8 cellular contexts compared by ENCODE assay signal in the genomic region with DNA sequence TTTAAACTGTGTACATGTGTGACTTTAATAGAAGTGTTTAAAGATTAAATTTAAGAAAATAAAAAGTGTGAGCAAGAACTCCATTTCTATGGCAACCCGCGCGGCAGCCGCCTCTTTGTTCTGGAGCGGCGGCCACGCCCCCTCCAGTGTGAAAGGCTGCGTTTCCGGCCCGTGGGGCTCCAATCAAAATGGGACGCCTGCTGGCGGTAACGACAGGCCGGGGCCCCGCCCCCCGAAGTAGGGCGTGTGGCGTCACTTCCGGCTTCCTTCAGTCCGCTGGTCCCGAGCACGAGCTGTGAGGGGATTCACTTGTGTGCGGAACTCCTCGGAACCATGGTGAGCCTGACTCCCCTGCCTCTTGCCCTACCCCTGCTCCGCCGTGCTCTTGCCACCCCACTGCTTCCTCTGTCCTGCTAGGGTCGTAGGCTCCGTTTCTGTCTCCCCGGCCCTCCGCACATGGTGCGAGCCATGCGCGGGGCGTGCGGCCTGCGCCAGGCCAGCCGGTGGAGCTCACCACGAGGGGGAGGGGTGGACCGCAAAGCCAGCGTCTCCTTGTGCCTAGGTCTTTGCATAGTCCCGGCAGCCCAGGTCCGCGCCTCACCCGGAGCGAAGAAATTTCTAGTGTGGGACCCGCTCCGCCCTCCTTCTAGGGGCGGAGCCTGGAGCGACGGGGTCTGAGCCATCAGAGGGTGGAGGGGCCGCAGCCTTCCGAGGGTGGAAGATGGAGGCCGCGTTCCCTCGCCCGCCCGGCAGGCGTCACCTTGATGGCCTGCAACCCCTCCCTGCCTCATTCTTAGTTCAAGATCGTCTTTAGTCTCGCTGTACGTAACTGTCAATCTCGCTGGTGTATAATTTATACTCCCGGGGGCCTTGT. TPM values are rescaled to one million over a fixed set of nuclear protein-coding genes. Genes with fewer than 3 reads are reported as not detected.
DNase-seq lines count a peak whose midpoint lies in the region; ATAC-seq and TF ChIP-seq lines count a peak whose summit lies in the region.

A gene (plus strand): TSS at position 271 of the 874 bp plus-strand sequence. CDS start 63 bp downstream, at position 334.

- TF ChIP-seq CTCF in lung (IDR thresholded peaks at IDR 0.05; ENCODE audit: control extremely low read depth, extremely low read depth): no peak

- no peaks in the 10 kb centered on the region for H3K9me3 ChIP-seq in lung (ENCODE audit: control insufficient read depth in 2 of 2, insufficient read depth in 1 of 2, low read length in 1 of 2)

- peak; percentile 93 for DNase-seq in COLO829 (ENCODE audit: low spot score)
- peak; percentile 87 for DNase-seq in HS-5 (ENCODE audit: low read depth)
- DNase-seq in NK-92 (lab: John Stamatoyannopoulos, UW; ENCODE audit: unreplicated experiment): peak; percentile 81
- DNase-seq in activated CD8-positive, alpha-beta memory T cell treated with anti-CD3 and anti-CD28 coated beads for 1 hour (ENCODE audit: extremely low read depth in 1 of 2, low read depth in 1 of 2): peak; percentile 90 to 96
- DNase-seq in effector CD4-positive, alpha-beta T cell: peak; percentile 97
- DNase-seq in lung (ENCODE audit: low spot score): peak; percentile 96
- peak; percentile 93 to 95 (median 95) for DNase-seq in stimulated activated CD4-positive, alpha-beta T cell treated with anti-CD3 and anti-CD28 coated beads, TNF-alpha, amount 100 ng/mL, for 4 hours (ENCODE audit: low read depth in 3 of 3)

- peak within 1 kb of the TSS; percentile 69 to 90 for H3K27ac ChIP-seq in lung (ENCODE audit: low read depth in 1 of 2, low read length in 1 of 2)

- 0% methylated on average over 63 of the region's 63 CpGs for WGBS in lung, 2 donors

- peaks cover 7 to 32% of the 10 kb centered on the region in 2 donors for H3K36me3 ChIP-seq in lung (ENCODE audit: control insufficient read depth in 2 of 2, insufficient read depth in 2 of 2, low read length in 2 of 2)

- peak within 1 kb of the TSS; percentile 74 for H3K4me3 ChIP-seq in lung

- peak; percentile 92 for ATAC-seq in GM19468 (IDR thresholded peaks at IDR 0.05; ENCODE audit: extremely low read depth, unreplicated experiment)
- ATAC-seq in lung (ENCODE audit: insufficient read depth, low FRiP score): peak; percentile 100

- peaks cover 2 to 3% of the 10 kb centered on the region in 2 donors for H3K4me1 ChIP-seq in lung (ENCODE audit: control insufficient read depth in 2 of 2, insufficient read depth in 2 of 2, low read length in 2 of 2)

- H3K27me3 ChIP-seq in lung (ENCODE audit: control insufficient read depth, insufficient read depth): no peaks in the 10 kb centered on the region

RNA-seq across cellular contexts. Expression of the gene that starts here (rescaled TPM):
- total RNA-seq in lung: 100 to 1,000 TPM; 115 to 122 TPM
- 100 to 1,000 TPM in 1 of 2 donors, 10 to 100 TPM in 1; 80.3 to 113 TPM for polyA plus RNA-seq in lung

Comparison
In these comparisons a context has a peak if more than half of its experiments do, and no peak if none do; other contexts are left out.
1. Peak in every context shown above with its lines: DNase-seq, ATAC-seq, H3K4me3 ChIP-seq and H3K27ac ChIP-seq.